Comparison of ENCODE assay signal across 24 cellular contexts in genomic region chr4:20639346-20639745, GRCh38.
A peak's percentile ranks its signal among the peaks of the same experiment; 100 is the strongest.
DNase-seq lines count a peak whose midpoint lies in the region; ATAC-seq and TF ChIP-seq lines count a peak whose summit lies in the region.
"Had no signal": no experiment of that assay in that cellular context is flagged by ENCODE, and none has a peak within 500 bp of the region (broad histone marks: within the 10 kb centered on the region; RNA-seq: fewer than 3 reads in every experiment).

No MANE protein-coding gene starts in this region.

- DNase-seq in COR-L47 (lab: John Stamatoyannopoulos, UW) (peak; percentile 65), LNCaP clone FGC (ENCODE audit: low read depth) (peak; percentile 98), NCI-H2081 treated with DMSO at 0.1 percent for 48 hours (lab: John Stamatoyannopoulos, UW) (peak; percentile 96), SHP77 treated with DMSO at 0.1 percent for 48 hours (lab: John Stamatoyannopoulos, UW) (peak; percentile 50)
- no peak for DNase-seq in activated CD8-positive, alpha-beta memory T cell treated with anti-CD3 and anti-CD28 coated beads for 24 hours
- DNase-seq: activated CD4-positive, alpha-beta memory T cell treated with anti-CD3 and anti-CD28 coated beads, Interleukin-2, amount 10 ng/mL, durations not matched to agents 7 days and 5 days; activated CD4-positive, CD25-positive, alpha-beta regulatory T cell treated with anti-CD3 and anti-CD28 coated beads, Interleukin-2, amount 50 U/mL, for 72 hours; activated effector memory CD4-positive, alpha-beta T cell treated with Interleukin-2 at 50 U/mL for 16 hours; activated naive CD8-positive, alpha-beta T cell treated with anti-CD3 and anti-CD28 coated beads for 36 hours; Caco-2; glutamatergic neuron; HCEC 1CT; NCI-H2171; posterior cingulate gyrus; sigmoid colon; T-cell; thyroid gland had no signal

- no peak for TF ChIP-seq CTCF in LNCaP clone FGC (IDR thresholded peaks at IDR 0.05; ENCODE audit: control insufficient read depth, extremely low read depth, insufficient read depth)

- ATAC-seq in HG03097 (IDR thresholded peaks at IDR 0.05; ENCODE audit: low FRiP score, unreplicated experiment), result no peak
- no peak for ATAC-seq in GM19455 (IDR thresholded peaks at IDR 0.05; ENCODE audit: unreplicated experiment)
- ATAC-seq in HG02798 (IDR thresholded peaks at IDR 0.05; ENCODE audit: poor library complexity, unreplicated experiment), result no peak
- ATAC-seq: K562, Panc1, T-cell had no signal

- no peak overlapping the region for H3K4me3 ChIP-seq in LNCaP clone FGC (ENCODE audit: low read depth, low read length)
- H3K4me3 ChIP-seq: BLaER1, K562, sigmoid colon, SJSA1, thyroid gland had no signal
